14 cellular contexts compared by ENCODE assay signal in genomic region chr1:30953685-30954084, GRCh38. TPM values are rescaled to one million over a fixed set of nuclear protein-coding genes. Genes with fewer than 3 reads are reported as not detected.
A peak's percentile ranks its signal among the peaks of the same experiment; 100 is the strongest.
DNase-seq lines count a peak whose midpoint lies in the region; ATAC-seq and TF ChIP-seq lines count a peak whose summit lies in the region.
"Had no signal": no experiment of that assay in that cellular context is flagged by ENCODE, and none has a peak within 500 bp of the region (broad histone marks: within the 10 kb centered on the region; RNA-seq: fewer than 3 reads in every experiment).

No MANE protein-coding gene starts in this region.

- ATAC-seq in left ventricle myocardium superior (peak; percentile 63), WTC11 (no peak)
- no peak for ATAC-seq in stimulated activated naive B cell treated with anti-CD40 and anti-IgM and Interleukin-4, amounts not matched to agents 10 μg/mL and 1 μg/mL and 100 μg/mL, for 72 hours (replicated peaks)
- ATAC-seq: K562 had no signal

- no peaks in the 10 kb centered on the region for H3K9me3 Mint-ChIP-seq in WTC11
- H3K9me3 Mint-ChIP-seq in stimulated activated naive B cell treated with anti-CD40 and anti-IgM and Interleukin-4, amounts not matched to agents 10 μg/mL and 1 μg/mL and 100 μg/mL, for 72 hours, result no peaks in the 10 kb centered on the region
- H3K9me3 Mint-ChIP-seq: CD4-positive, alpha-beta T cell had no signal

- H3K36me3 Mint-ChIP-seq in WTC11, result peaks cover 80% of the 10 kb centered on the region
- peaks cover 41 to 60% of the 10 kb centered on the region in 2 donors for H3K36me3 Mint-ChIP-seq in stimulated activated naive B cell treated with anti-CD40 and anti-IgM and Interleukin-4, amounts not matched to agents 10 μg/mL and 1 μg/mL and 100 μg/mL, for 72 hours

- H3K36me3 ChIP-seq in left ventricle myocardium inferior, result peaks cover 63% of the 10 kb centered on the region

- intact Hi-C loops in left ventricle myocardium superior (cut with micrococcal nuclease), result no loop called here
- intact Hi-C loops in left ventricle myocardium inferior (cut with micrococcal nuclease), result no loop called here

- H3K27me3 ChIP-seq in left ventricle myocardium inferior (ENCODE audit: low read depth), result no peaks in the 10 kb centered on the region
- H3K27me3 ChIP-seq: BE2C had no signal

- CTCF ChIA-PET in WTC11 (lab: Charles Lee), result no interaction called here

- no peak overlapping the region for H3K4me3 ChIP-seq in left ventricle myocardium inferior
- H3K4me3 ChIP-seq: K562 had no signal

- no peak overlapping the region for H3K4me3 Mint-ChIP-seq in WTC11
- H3K4me3 Mint-ChIP-seq in stimulated activated naive B cell treated with anti-CD40 and anti-IgM and Interleukin-4, amounts not matched to agents 10 μg/mL and 1 μg/mL and 100 μg/mL, for 72 hours, result no peak overlapping the region
- H3K4me3 Mint-ChIP-seq: CD4-positive, alpha-beta T cell had no signal

- no peaks in the 10 kb centered on the region for H3K4me1 Mint-ChIP-seq in WTC11
- H3K4me1 Mint-ChIP-seq in stimulated activated naive B cell treated with anti-CD40 and anti-IgM and Interleukin-4, amounts not matched to agents 10 μg/mL and 1 μg/mL and 100 μg/mL, for 72 hours, result peaks cover 16 to 24% of the 10 kb centered on the region in 2 donors

- peak overlapping the region; percentile 66; the same call in 1 of the 2 replicates for H3K27ac Mint-ChIP-seq in WTC11
- H3K27ac Mint-ChIP-seq in stimulated activated naive B cell treated with anti-CD40 and anti-IgM and Interleukin-4, amounts not matched to agents 10 μg/mL and 1 μg/mL and 100 μg/mL, for 72 hours, result peak overlapping the region; percentile 31
- H3K27ac Mint-ChIP-seq: CD4-positive, alpha-beta T cell had no signal

- peaks cover 5% of the 10 kb centered on the region for H3K4me1 ChIP-seq in left ventricle myocardium inferior
- H3K4me1 ChIP-seq: BE2C had no signal

- H3K27ac ChIP-seq in left ventricle myocardium inferior (replicated peaks), result no peak overlapping the region

- H3K27me3 Mint-ChIP-seq in WTC11 (ENCODE audit: low read depth), result no peaks in the 10 kb centered on the region
- no peaks in the 10 kb centered on the region for H3K27me3 Mint-ChIP-seq in stimulated activated naive B cell treated with anti-CD40 and anti-IgM and Interleukin-4, amounts not matched to agents 10 μg/mL and 1 μg/mL and 100 μg/mL, for 72 hours
- H3K27me3 Mint-ChIP-seq: CD4-positive, alpha-beta T cell had no signal

- no peaks in the 10 kb centered on the region for H3K9me3 ChIP-seq in left ventricle myocardium inferior (replicated peaks)
- H3K9me3 ChIP-seq: BE2C had no signal

- no peak for DNase-seq in left ventricle myocardium superior
- no peak for DNase-seq in left ventricle myocardium inferior
- no peak for DNase-seq in WTC11 (ENCODE audit: low spot score)
- DNase-seq in stimulated activated naive B cell treated with anti-CD40 and anti-IgM and Interleukin-4, amounts not matched to agents 10 μg/mL and 1 μg/mL and 100 μg/mL, for 72 hours, result no peak
- DNase-seq in MV-4-11 (lab: John Stamatoyannopoulos, UW), result no peak
- DNase-seq in Kasumi-1 (lab: John Stamatoyannopoulos, UW), result no peak
- DNase-seq: BE2C; CD4-positive, alpha-beta T cell; DMS153; DMS79; GF-D8; HCEC 1CT; IMR-90 had no signal

- POLR2A ChIA-PET in WTC11 (lab: Charles Lee), result no interaction called here

- no peak for TF ChIP-seq CTCF in left ventricle myocardium inferior (IDR thresholded peaks at IDR 0.05; ENCODE audit: borderline replicate concordance)
- TF ChIP-seq CTCF in WTC11 (IDR thresholded peaks at IDR 0.05), result no peak

TF ChIP-seq in WTC11, 78 proteins besides CTCF, POLR2A, EP300 and RAD21:
- TF ChIP-seq CREM (CRISPR knock-in tag; IDR thresholded peaks at IDR 0.05) (no peak), CREB1 (CRISPR knock-in tag; IDR thresholded peaks at IDR 0.05) (no peak), NFE2L1 (CRISPR knock-in tag; IDR thresholded peaks at IDR 0.05) (no peak), ATF3 (CRISPR knock-in tag; conservative IDR thresholded peaks at IDR 0.05) (no peak), ATF2 (CRISPR knock-in tag; IDR thresholded peaks at IDR 0.05; ENCODE audit: borderline replicate concordance, low read depth) (no peak), ZNF512 (CRISPR knock-in tag; IDR thresholded peaks at IDR 0.05; ENCODE audit: borderline replicate concordance) (no peak), TEAD4 (CRISPR knock-in tag; IDR thresholded peaks at IDR 0.05) (no peak), ZNF263 (CRISPR knock-in tag; IDR thresholded peaks at IDR 0.05; ENCODE audit: low read depth) (no peak), NFATC4 (CRISPR knock-in tag; IDR thresholded peaks at IDR 0.05) (no peak), ZNF671 (CRISPR knock-in tag; IDR thresholded peaks at IDR 0.05) (no peak), ELF4 (CRISPR knock-in tag; IDR thresholded peaks at IDR 0.05; ENCODE audit: low read depth) (no peak), GTF2I (CRISPR knock-in tag; conservative IDR thresholded peaks at IDR 0.05) (no peak), TP53 (CRISPR knock-in tag; IDR thresholded peaks at IDR 0.05) (no peak), HMGXB4 (CRISPR knock-in tag; IDR thresholded peaks at IDR 0.05) (no peak), E2F5 (CRISPR knock-in tag; IDR thresholded peaks at IDR 0.05) (no peak), ZBTB43 (CRISPR knock-in tag; IDR thresholded peaks at IDR 0.05) (no peak)

RNA-seq across cellular contexts. Expression of gene SDC3, which starts 45.1 kb away (rescaled TPM):
- total RNA-seq in left ventricle myocardium superior (19.6 TPM), left ventricle myocardium inferior (25.3 TPM), WTC11 (2021) (31.1 to 32.3 TPM (median 31.2 TPM) in 3 replicates)
